ENCODE assay signal across 1 cellular context in the genomic region with DNA sequence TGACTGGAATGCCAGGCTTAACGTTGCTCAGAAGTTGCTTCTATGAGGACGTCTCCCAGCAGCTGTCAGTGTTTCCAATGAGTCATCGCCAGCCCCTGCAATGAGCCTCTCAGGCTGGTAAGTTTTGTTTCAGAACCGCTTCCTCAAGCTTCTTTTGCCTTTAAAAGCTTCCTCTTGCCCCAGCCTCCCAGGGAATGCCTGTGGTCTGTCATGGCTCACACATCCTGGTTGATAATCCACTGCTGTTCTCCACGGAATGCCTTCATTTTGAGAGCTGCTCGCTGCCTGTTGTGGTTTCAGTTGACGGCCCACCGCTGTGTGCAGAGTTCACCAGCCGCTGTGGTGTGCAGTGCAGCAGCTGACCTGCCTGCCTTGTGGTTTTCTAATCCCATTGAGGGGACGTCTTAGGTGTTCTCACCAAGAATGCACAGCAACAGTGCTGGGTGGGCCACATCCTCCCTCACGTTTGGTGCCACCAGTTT.
TF ChIP-seq lines count a peak whose summit lies in the region.

No MANE protein-coding gene starts in this region.

TF ChIP-seq in H1, 55 proteins besides CTCF, POLR2A, EP300 and RAD21:
- TF ChIP-seq SIX5 (IDR thresholded peaks at IDR 0.05; ENCODE audit: low read depth, low read length) (no peak), CREB1 (IDR thresholded peaks at IDR 0.05) (no peak), TEAD4 (IDR thresholded peaks at IDR 0.05; ENCODE audit: low read depth, low read length) (no peak), RFX5 (IDR thresholded peaks at IDR 0.05; ENCODE audit: borderline replicate concordance, low read depth, low read length) (no peak), CHD1 (IDR thresholded peaks at IDR 0.05; ENCODE audit: low read depth, low read length) (no peak), JUND (IDR thresholded peaks at IDR 0.05; ENCODE audit: low read length) (peak; percentile 47; the same call in 1 of the 2 replicates), SRF (IDR thresholded peaks at IDR 0.05; ENCODE audit: low read depth, low read length) (no peak)
